ENCODE assay signal across 8 cellular contexts in the genomic region with DNA sequence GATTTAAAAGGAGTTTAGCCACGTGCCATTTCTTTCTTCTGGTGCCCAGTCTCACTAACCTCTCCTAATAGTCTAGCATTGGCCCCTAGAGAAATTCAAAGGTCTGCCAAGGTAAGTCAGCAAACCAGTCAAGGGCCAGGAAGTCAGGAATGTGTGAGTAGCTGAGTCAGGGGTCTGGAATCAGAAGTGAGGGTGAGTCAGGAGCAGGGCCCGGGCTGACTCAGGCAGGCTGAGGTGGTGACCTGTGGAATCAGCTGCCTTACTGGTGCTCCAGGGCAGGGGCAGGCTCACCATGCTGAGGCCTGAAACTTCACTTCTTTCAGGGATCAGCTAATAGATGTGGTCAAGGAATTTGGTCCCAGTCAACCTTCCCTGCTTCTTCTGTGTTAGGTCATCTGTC.
A peak's percentile ranks its signal among the peaks of the same experiment; 100 is the strongest.
DNase-seq lines count a peak whose midpoint lies in the region; ATAC-seq and TF ChIP-seq lines count a peak whose summit lies in the region.

No MANE protein-coding gene starts in this region.

- H3K27ac ChIP-seq in GM23248 (peak overlapping the region; percentile 6; the same call in 1 of the 2 replicates), RWPE2 (ENCODE audit: poor library complexity, severe bottlenecking) (peak overlapping the region; percentile 64)
- no peak overlapping the region for H3K27ac ChIP-seq in effector memory CD4-positive, alpha-beta T cell (ENCODE audit: insufficient read depth, low read length, poor library complexity, severe bottlenecking)

- H3F3A ChIP-seq in GM23248 (ENCODE audit: insufficient read depth): peaks cover 13% of the 10 kb centered on the region

- H3K4me3 ChIP-seq in GM23248 (no peak overlapping the region), RWPE2 (ENCODE audit: severe bottlenecking) (no peak overlapping the region), fibroblast of pulmonary artery (replicated peaks; ENCODE audit: low read depth, low read length) (no peak overlapping the region), retinal pigment epithelial cell (ENCODE audit: low read length) (no peak overlapping the region)
- H3K4me3 ChIP-seq in effector memory CD4-positive, alpha-beta T cell (ENCODE audit: insufficient read depth, low read depth, low read length, poor library complexity, severe bottlenecking): no peak overlapping the region

- H3K4me2 ChIP-seq in GM23248 (ENCODE audit: unreplicated experiment): peak overlapping the region; percentile 30

- 3 to 4% methylated on average over 2 of the region's 2 CpGs for WGBS in GM23248 (ENCODE audit: low coverage in 1 of 2, low lambda C conversion rate in 2 of 2, missing lambda C conversion rate in 2 of 2), 2 experiments

- peak; percentile 93 for DNase-seq in GM23248
- DNase-seq in RWPE2 (ENCODE audit: low spot score): peak; percentile 99
- peak; percentile 76 for DNase-seq in fibroblast of pulmonary artery (ENCODE audit: low read depth)
- peak; percentile 95 for DNase-seq in retinal pigment epithelial cell (ENCODE audit: low read depth)
- no peak for DNase-seq in NOMO-1 treated with dmso at 0.1 percent for 144 hours (lab: John Stamatoyannopoulos, UW; ENCODE audit: unreplicated experiment)
- DNase-seq in effector memory CD4-positive, alpha-beta T cell: no peak
- no peak for DNase-seq in cerebellum (ENCODE audit: low spot score)

- H3K27me3 ChIP-seq in GM23248 (replicated peaks; ENCODE audit: insufficient read depth) (no peaks in the 10 kb centered on the region), RWPE2 (ENCODE audit: insufficient read depth, poor library complexity, severe bottlenecking) (no peaks in the 10 kb centered on the region)
- no peaks in the 10 kb centered on the region for H3K27me3 ChIP-seq in effector memory CD4-positive, alpha-beta T cell (replicated peaks; ENCODE audit: control insufficient read depth, insufficient read depth, low read length, poor library complexity, severe bottlenecking)

- no peak overlapping the region for H3K9ac ChIP-seq in GM23248

- no peak overlapping the region for H2AFZ ChIP-seq in GM23248

- in situ Hi-C loops in GM23248 (cut with MboI): no loop called here

- H3K4me1 ChIP-seq in GM23248 (ENCODE audit: insufficient read depth): peaks cover 26% of the 10 kb centered on the region
- peaks cover 27% of the 10 kb centered on the region for H3K4me1 ChIP-seq in RWPE2 (ENCODE audit: insufficient read depth, poor library complexity, severe bottlenecking)
- no peaks in the 10 kb centered on the region for H3K4me1 ChIP-seq in effector memory CD4-positive, alpha-beta T cell (ENCODE audit: control insufficient read depth, insufficient read depth, low read length, poor library complexity, severe bottlenecking)

- ATAC-seq in RWPE2 (ENCODE audit: low read depth): peak; percentile 100
- ATAC-seq in HG03378 (IDR thresholded peaks at IDR 0.05; ENCODE audit: unreplicated experiment): no peak

- H3K36me3 ChIP-seq in GM23248 (ENCODE audit: low read depth) (no peaks in the 10 kb centered on the region), RWPE2 (ENCODE audit: low read depth) (no peaks in the 10 kb centered on the region)
- no peaks in the 10 kb centered on the region for H3K36me3 ChIP-seq in effector memory CD4-positive, alpha-beta T cell (ENCODE audit: control insufficient read depth, insufficient read depth, low read length)

- H3K9me3 ChIP-seq in GM23248 (ENCODE audit: low read depth) (no peaks in the 10 kb centered on the region), RWPE2 (ENCODE audit: severe bottlenecking) (no peaks in the 10 kb centered on the region)
- H3K9me3 ChIP-seq in effector memory CD4-positive, alpha-beta T cell (ENCODE audit: control insufficient read depth, low read length): no peaks in the 10 kb centered on the region

- H4K20me1 ChIP-seq in GM23248 (ENCODE audit: insufficient read depth): no peaks in the 10 kb centered on the region

- TF ChIP-seq CTCF in RWPE2 (IDR thresholded peaks at IDR 0.05; ENCODE audit: poor library complexity, severe bottlenecking): no peak
- no peak for TF ChIP-seq CTCF in fibroblast of pulmonary artery (IDR thresholded peaks at IDR 0.05; ENCODE audit: low read length, missing control alignments)
- TF ChIP-seq CTCF in retinal pigment epithelial cell (conservative IDR thresholded peaks at IDR 0.05; ENCODE audit: low read depth, low read length): no peak

- no peaks in the 10 kb centered on the region for H3K9me2 ChIP-seq in GM23248 (ENCODE audit: insufficient read depth)

- H3K79me2 ChIP-seq in GM23248 (ENCODE audit: insufficient read depth): no peaks in the 10 kb centered on the region

Comparison
In these comparisons a context has a peak if more than half of its experiments do, and no peak if none do; other contexts are left out.
1. DNase-seq: peak in GM23248 (single experiment), RWPE2 (single experiment), fibroblast of pulmonary artery (single experiment) and retinal pigment epithelial cell (single experiment); none in NOMO-1 treated with dmso at 0.1 percent for 144 hours (single experiment), effector memory CD4-positive, alpha-beta T cell (0 of 3) and cerebellum (single experiment).